Comparison of ENCODE assay signal across 28 cellular contexts in the genomic region with DNA sequence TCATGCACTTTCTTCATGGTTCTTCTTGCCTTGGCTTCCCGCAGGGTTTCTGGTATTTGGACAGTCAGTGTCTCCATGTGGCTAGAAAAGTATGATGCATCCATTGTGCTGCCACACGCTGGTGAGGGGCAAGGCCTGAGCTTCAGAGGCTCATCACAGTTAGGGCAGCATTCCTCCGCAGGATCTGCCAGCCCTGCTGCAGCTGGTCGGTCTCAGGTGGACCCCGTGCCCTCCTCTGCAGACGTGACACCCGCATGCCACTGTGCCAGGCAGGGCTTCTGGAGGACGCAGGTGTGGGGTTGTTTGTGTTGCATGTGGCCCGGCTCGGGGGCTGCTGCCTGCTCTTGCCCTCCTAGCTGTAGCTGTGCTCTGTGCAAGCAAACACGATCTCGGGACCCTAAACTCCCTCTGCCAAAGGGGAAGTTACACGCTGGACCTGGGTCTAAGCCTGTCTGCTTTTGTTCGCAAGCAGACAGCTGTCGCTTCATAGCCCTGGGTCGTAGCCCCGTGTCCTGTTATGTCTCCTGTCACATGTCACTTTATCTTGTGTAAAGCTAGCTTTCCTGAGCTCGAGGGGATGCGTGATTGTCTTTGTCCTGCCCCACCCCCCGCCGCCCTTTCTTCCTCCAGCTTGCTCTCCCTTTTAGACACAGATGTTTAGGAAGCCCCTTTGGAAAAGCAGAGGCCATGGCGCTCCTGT. TPM values are rescaled to one million over a fixed set of nuclear protein-coding genes. Genes with fewer than 3 reads are reported as not detected.
DNase-seq lines count a peak whose midpoint lies in the region; ATAC-seq and TF ChIP-seq lines count a peak whose summit lies in the region.
"Had no signal": no experiment of that assay in that cellular context is flagged by ENCODE, and none has a peak within 500 bp of the region (broad histone marks: within the 10 kb centered on the region; RNA-seq: fewer than 3 reads in every experiment).

No MANE protein-coding gene starts in this region.

- peak; percentile 61 for DNase-seq in DMS53 (lab: John Stamatoyannopoulos, UW)
- DNase-seq in NB4 (ENCODE audit: low read depth), result peak; percentile 11
- DNase-seq in nephron progenitor cell, result peak; percentile 32
- no peak for DNase-seq in H4 (ENCODE audit: low spot score)
- DNase-seq in AG20443 (ENCODE audit: low spot score), result no peak
- DNase-seq in NCI-H446 (lab: John Stamatoyannopoulos, UW), result no peak
- DNase-seq: activated CD4-positive, CD25-positive, alpha-beta regulatory T cell treated with anti-CD3 and anti-CD28 coated beads, Interleukin-2, amount 50 U/mL, for 72 hours; activated T-cell treated with anti-CD3 and anti-CD28 coated beads, Interleukin-2, amount 50 U/mL, for 24 hours; brain microvascular endothelial cell; colonic mucosa; GDM1; kidney glomerular epithelial cell; natural killer cell; NCI-H1092; NCI-H2107; stimulated activated CD4-positive, alpha-beta T cell treated with anti-CD3 and anti-CD28 coated beads, Interleukin-4, amount 100 ng/mL, for 1 hour; stimulated activated naive CD4-positive, alpha-beta T cell had no signal

- H3K4me3 ChIP-seq in NB4 (ENCODE audit: low read depth, low read length) (no peak overlapping the region), ectodermal cell (ENCODE audit: insufficient read depth, low read depth, low read length) (no peak overlapping the region)
- H3K4me3 ChIP-seq: adrenal gland, colonic mucosa, HAP-1, smooth muscle cell, thoracic aorta had no signal

- peaks cover 21% of the 10 kb centered on the region for H3K4me1 ChIP-seq in ectodermal cell (ENCODE audit: control insufficient read depth, insufficient read depth, low read length)
- H3K4me1 ChIP-seq: adrenal gland, colonic mucosa, HAP-1 had no signal

- no peaks in the 10 kb centered on the region for H3K27me3 ChIP-seq in ectodermal cell (ENCODE audit: control insufficient read depth, insufficient read depth, low read length, poor library complexity, severe bottlenecking)
- H3K27me3 ChIP-seq: adrenal gland, brain microvascular endothelial cell, colonic mucosa had no signal

- peak overlapping the region; percentile 97 for H3K27ac Mint-ChIP-seq in nephron progenitor cell
- H3K27ac Mint-ChIP-seq: activated T-cell treated with anti-CD3 and anti-CD28 coated beads, Interleukin-2, amount 50 U/mL, for 24 hours; mesothelial cell of epicardium; natural killer cell had no signal

- peak overlapping the region; percentile 40 for H3K4me3 Mint-ChIP-seq in nephron progenitor cell
- H3K4me3 Mint-ChIP-seq: activated T-cell treated with anti-CD3 and anti-CD28 coated beads, Interleukin-2, amount 50 U/mL, for 24 hours; mesothelial cell of epicardium; natural killer cell had no signal

- peak overlapping the region; percentile 95 for H3K27ac ChIP-seq in ectodermal cell (ENCODE audit: insufficient read depth, low read depth, low read length, poor library complexity, severe bottlenecking)
- H3K27ac ChIP-seq: adrenal gland, brain microvascular endothelial cell, colonic mucosa, RWPE1, thoracic aorta had no signal

- no peaks in the 10 kb centered on the region for H3K36me3 ChIP-seq in ectodermal cell (ENCODE audit: control insufficient read depth, insufficient read depth, low read length)
- H3K36me3 ChIP-seq: adrenal gland, brain microvascular endothelial cell, colonic mucosa, HAP-1, thoracic aorta had no signal

- peaks cover 53% of the 10 kb centered on the region for H3K4me1 Mint-ChIP-seq in nephron progenitor cell
- H3K4me1 Mint-ChIP-seq: mesothelial cell of epicardium had no signal

- H3K9me3 Mint-ChIP-seq in nephron progenitor cell, result no peaks in the 10 kb centered on the region
- H3K9me3 Mint-ChIP-seq: activated T-cell treated with anti-CD3 and anti-CD28 coated beads, Interleukin-2, amount 50 U/mL, for 24 hours; mesothelial cell of epicardium; natural killer cell had no signal

- WGBS in ectodermal cell, 2 experiments, result 71 to 74% methylated on average over 22 of the region's 22 CpGs

- H3K27me3 Mint-ChIP-seq in nephron progenitor cell (ENCODE audit: low read depth, poor library complexity), result peaks cover 13% of the 10 kb centered on the region

- H3K9me3 ChIP-seq in ectodermal cell (ENCODE audit: control insufficient read depth, low read length), result no peaks in the 10 kb centered on the region
- H3K9me3 ChIP-seq: adrenal gland, colonic mucosa, HAP-1, thoracic aorta had no signal

- ATAC-seq in GM18498 (IDR thresholded peaks at IDR 0.05; ENCODE audit: unreplicated experiment), result no peak
- ATAC-seq: natural killer cell had no signal

- no peaks in the 10 kb centered on the region for H3K36me3 Mint-ChIP-seq in nephron progenitor cell (ENCODE audit: low read depth)
- H3K36me3 Mint-ChIP-seq: mesothelial cell of epicardium, natural killer cell had no signal

- no peak for TF ChIP-seq CTCF in NB4 (IDR thresholded peaks at IDR 0.05; ENCODE audit: low read depth, low read length)
- TF ChIP-seq CTCF in nephron progenitor cell (IDR thresholded peaks at IDR 0.05), result no peak

- no peak for TF ChIP-seq POLR2A in NB4 (IDR thresholded peaks at IDR 0.05; ENCODE audit: extremely low read depth, insufficient read length)

RNA-seq across cellular contexts. Expression of gene SLC7A9, which starts 45.3 kb away (rescaled TPM):
- polyA plus RNA-seq in ectodermal cell (2013, experiment 1 of 4), result 0.33 TPM
- 0.44 TPM for polyA plus RNA-seq in ectodermal cell (2013, experiment 2 of 4)
- polyA plus RNA-seq in ectodermal cell (2013, experiment 3 of 4), result not detected
- 0.16 TPM for polyA plus RNA-seq in ectodermal cell (2013, experiment 4 of 4)
- not detected in 2 replicates for total RNA-seq in H4 (2014; rRNA removed; shearing (Covaris generic))
- total RNA-seq: glomerular endothelial cell, pulmonary artery endothelial cell, smooth muscle cell had no signal
- polyA plus RNA-seq: fibroblast of lung had no signal

Comparison
In these comparisons a context has a peak if more than half of its experiments do, and no peak if none do; other contexts are left out.
1. DNase-seq: peak in DMS53 (single experiment), NB4 (single experiment) and nephron progenitor cell (single experiment); none in H4 (single experiment), AG20443 (single experiment) and NCI-H446 (0 of 2).